In genomic region chr9:70614786-70615565, GRCh38 we compare ENCODE assay signal across 15 cellular contexts.
DNase-seq lines count a peak whose midpoint lies in the region; ATAC-seq and TF ChIP-seq lines count a peak whose summit lies in the region.
"Had no signal": no experiment of that assay in that cellular context is flagged by ENCODE, and none has a peak within 500 bp of the region (broad histone marks: within the 10 kb centered on the region; RNA-seq: fewer than 3 reads in every experiment).

No MANE protein-coding gene starts in this region.

- intact Hi-C loops in left cardiac atrium (cut with DNase I) = no loop called here
- intact Hi-C loops in psoas muscle (cut with DNase I) = loop anchor here in 1 of 2 donors (10.0 kb wide), 1 partner anchor 490 kb away; no protein-coding TSS in a partner anchor
- intact Hi-C loops in activated CD4-positive, alpha-beta memory T cell treated with anti-CD3 and anti-CD28 coated beads for 36 hours (cut with micrococcal nuclease) = no loop called here

- H3K9me3 Mint-ChIP-seq in activated CD4-positive, alpha-beta memory T cell treated with anti-CD3 and anti-CD28 coated beads for 36 hours = no peaks in the 10 kb centered on the region
- H3K9me3 Mint-ChIP-seq: HFFc6; T-helper 2 cell treated with Interferon-gamma antibody and Interleukin-4, amounts not matched to agents 5 μg/mL and 100 μg/mL, for 36 hours had no signal

- TF ChIP-seq CTCF in psoas muscle (IDR thresholded peaks at IDR 0.05) (no peak), foreskin keratinocyte (conservative IDR thresholded peaks at IDR 0.05) (no peak)

- H3K27ac ChIP-seq in psoas muscle (peak overlapping the region; percentile 64), foreskin keratinocyte (no peak overlapping the region)
- H3K27ac ChIP-seq: breast epithelium, pancreas had no signal

- no peaks in the 10 kb centered on the region for H3K27me3 Mint-ChIP-seq in activated CD4-positive, alpha-beta memory T cell treated with anti-CD3 and anti-CD28 coated beads for 36 hours

- in situ Hi-C loops in KBM-7 (cut with MboI; ENCODE audit: low pct_unique_long_range_greater_than_20kb, low sequenced_read_pairs) = loop anchor here (25.0 kb wide), 1 partner anchor 628 kb away; no protein-coding TSS in a partner anchor

- H3K4me3 ChIP-seq in psoas muscle = peak overlapping the region; percentile 23
- H3K4me3 ChIP-seq: breast epithelium, pancreas had no signal

- DNase-seq in EH (ENCODE audit: low read depth) = peak; percentile 32
- peak; percentile 90 for DNase-seq in cerebellar cortex (ENCODE audit: low spot score)
- no peak for DNase-seq in left cardiac atrium
- DNase-seq in psoas muscle = peak in 1 of 2 donors; percentile 65
- DNase-seq in foreskin keratinocyte = no peak
- DNase-seq in KBM-7 = no peak
- no peak for DNase-seq in activated CD4-positive, alpha-beta memory T cell treated with anti-CD3 and anti-CD28 coated beads for 36 hours
- DNase-seq: activated CD8-positive, alpha-beta memory T cell treated with anti-CD3 and anti-CD28 coated beads, Interleukin-2, amount 50 U/mL, for 4 hours; HFFc6; pancreas; SHP77 treated with DMSO at 0.1 percent for 48 hours had no signal

- H3K36me3 Mint-ChIP-seq in activated CD4-positive, alpha-beta memory T cell treated with anti-CD3 and anti-CD28 coated beads for 36 hours = no peaks in the 10 kb centered on the region
- H3K36me3 Mint-ChIP-seq: activated naive CD4-positive, alpha-beta T cell treated with anti-CD3 and anti-CD28 coated beads, Interleukin-2, amount 50 U/mL, for 72 hours had no signal

- H3K27ac Mint-ChIP-seq in activated CD4-positive, alpha-beta memory T cell treated with anti-CD3 and anti-CD28 coated beads for 36 hours = no peak overlapping the region
- H3K27ac Mint-ChIP-seq: activated naive CD4-positive, alpha-beta T cell treated with anti-CD3 and anti-CD28 coated beads, Interleukin-2, amount 50 U/mL, for 72 hours; HFFc6; T-helper 2 cell treated with Interferon-gamma antibody and Interleukin-4, amounts not matched to agents 5 μg/mL and 100 μg/mL, for 36 hours had no signal

- POLR2A ChIA-PET in activated CD4-positive, alpha-beta memory T cell treated with anti-CD3 and anti-CD28 coated beads for 36 hours (lab: Charles Lee) = no interaction called here

- no peak overlapping the region for H3K4me3 Mint-ChIP-seq in activated CD4-positive, alpha-beta memory T cell treated with anti-CD3 and anti-CD28 coated beads for 36 hours
- H3K4me3 Mint-ChIP-seq: HFFc6; T-helper 2 cell treated with Interferon-gamma antibody and Interleukin-4, amounts not matched to agents 5 μg/mL and 100 μg/mL, for 36 hours had no signal

- no peaks in the 10 kb centered on the region for H3K9me3 ChIP-seq in psoas muscle
- H3K9me3 ChIP-seq: breast epithelium, pancreas had no signal

- no peaks in the 10 kb centered on the region for H3K4me1 Mint-ChIP-seq in activated CD4-positive, alpha-beta memory T cell treated with anti-CD3 and anti-CD28 coated beads for 36 hours (ENCODE audit: low read depth)

- 26 to 28% (median 27%) methylated on average over 6 of the region's 6 CpGs for WGBS in psoas muscle, 3 donors

- H3K4me1 ChIP-seq in psoas muscle (peaks cover 42% of the 10 kb centered on the region), foreskin keratinocyte (no peaks in the 10 kb centered on the region)
- H3K4me1 ChIP-seq: breast epithelium, pancreas had no signal

- no peaks in the 10 kb centered on the region for H3K36me3 ChIP-seq in psoas muscle (ENCODE audit: insufficient read depth in 1 of 2, low read depth in 1 of 2)
- H3K36me3 ChIP-seq: breast epithelium, pancreas had no signal

- peak; percentile 63 to 83 for ATAC-seq in left cardiac atrium
- peak; percentile 67 to 82 (median 74) for ATAC-seq in psoas muscle
- ATAC-seq in foreskin keratinocyte = no peak
- no peak for ATAC-seq in GM18519 (IDR thresholded peaks at IDR 0.05; ENCODE audit: low FRiP score, unreplicated experiment)
- ATAC-seq: activated naive CD4-positive, alpha-beta T cell treated with anti-CD3 and anti-CD28 coated beads, Interleukin-2, amount 50 U/mL, for 72 hours; pancreas had no signal

- CTCF ChIA-PET in activated CD4-positive, alpha-beta memory T cell treated with anti-CD3 and anti-CD28 coated beads for 36 hours (lab: Charles Lee) = interaction anchor here (0.8 to 1.2 kb wide), 2 partner anchors 13 to 25 kb away, joined by 3 to 11 read pairs; no protein-coding TSS in a partner anchor

- H3K27me3 ChIP-seq in psoas muscle (ENCODE audit: insufficient read depth in 3 of 3, low read length in 2 of 3) (no peaks in the 10 kb centered on the region), foreskin keratinocyte (peaks cover 11% of the 10 kb centered on the region)
- H3K27me3 ChIP-seq: breast epithelium, pancreas had no signal

Comparison
In these comparisons a context has a peak if more than half of its experiments do, and no peak if none do; other contexts are left out.
1. DNase-seq: peak in EH (single experiment) and cerebellar cortex (single experiment); none in left cardiac atrium (single experiment), foreskin keratinocyte (0 of 2), KBM-7 (single experiment) and activated CD4-positive, alpha-beta memory T cell treated with anti-CD3 and anti-CD28 coated beads for 36 hours (single experiment).
2. ATAC-seq: peak in left cardiac atrium (2 of 2) and psoas muscle (4 of 4); none in foreskin keratinocyte (single experiment) and GM18519 (single experiment).